24 cellular contexts compared by ENCODE assay signal in the genomic region with DNA sequence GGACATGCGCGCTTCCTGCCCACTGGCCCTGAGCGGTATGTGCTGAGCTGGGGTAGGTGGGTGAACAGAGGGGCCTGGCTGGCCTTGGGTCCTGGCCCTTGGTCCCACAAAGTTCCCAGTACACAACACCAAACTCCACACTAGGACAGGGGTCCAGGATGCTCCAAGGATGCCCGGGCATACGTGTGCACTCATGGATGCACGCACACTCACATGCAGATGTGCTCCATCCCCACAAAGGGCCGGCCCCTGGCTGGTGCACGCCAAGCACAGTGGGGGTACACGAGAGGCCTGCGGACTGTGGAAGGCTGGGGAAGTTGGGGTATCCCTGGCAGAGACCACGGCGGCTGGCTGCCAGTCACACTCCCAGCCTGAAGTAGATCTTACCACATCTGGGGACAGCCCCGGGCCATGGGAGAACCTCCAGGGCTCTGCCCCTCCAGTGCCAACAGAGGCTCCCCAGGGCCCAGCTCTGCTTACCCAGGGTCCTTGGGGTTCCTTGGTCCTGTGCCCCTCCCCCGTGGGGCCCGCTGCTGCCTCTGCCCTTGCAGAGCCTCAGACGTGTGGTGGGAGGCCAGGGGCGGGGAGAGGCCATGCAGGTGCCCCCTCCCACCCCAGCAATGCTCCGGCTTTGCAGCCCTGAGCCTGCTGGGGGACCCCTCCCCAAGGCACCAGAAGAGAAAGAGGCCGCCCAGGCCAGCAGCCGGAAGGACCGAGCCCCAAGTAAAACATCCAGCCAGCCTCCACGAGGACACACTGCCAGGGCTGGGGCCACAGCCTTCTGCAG. TPM values are rescaled to one million over a fixed set of nuclear protein-coding genes. Genes with fewer than 3 reads are reported as not detected.
DNase-seq lines count a peak whose midpoint lies in the region; ATAC-seq, FAIRE-seq and TF ChIP-seq lines count a peak whose summit lies in the region.
"Had no signal": no experiment of that assay in that cellular context is flagged by ENCODE, and none has a peak within 500 bp of the region (broad histone marks: within the 10 kb centered on the region; RNA-seq: fewer than 3 reads in every experiment).

No MANE protein-coding gene starts in this region.

- no peak overlapping the region for H2BK20ac ChIP-seq in H1 (ENCODE audit: low read length)

- DNase-seq in H1 (ENCODE audit: low read depth in 1 of 2, low spot score in 2 of 2) (no peak), neuronal stem cell (ENCODE audit: low spot score) (no peak), SW480 (ENCODE audit: low spot score) (no peak)
- no peak for DNase-seq in activated naive CD4-positive, alpha-beta T cell treated with anti-CD3 and anti-CD28 coated beads for 36 hours
- DNase-seq in activated T-helper 1 cell treated with anti-CD3 and anti-CD28 coated beads, Interleukin-12 subunit alpha, Interleukin-12 subunit beta, Interleukin-2, Interleukin-4 antibody, amounts not matched to agents 30 ng/mL and 10 ng/mL and 1 ng/mL, durations not matched to agents 14 hours and 24 hours and 36 hours (ENCODE audit: low spot score), result no peak
- DNase-seq: activated CD4-positive, CD25-positive, alpha-beta regulatory T cell treated with anti-CD3 and anti-CD28 coated beads, Interleukin-2, amount 50 U/mL, for 72 hours; activated CD8-positive, alpha-beta T cell treated with anti-CD3 and anti-CD28 coated beads, Interleukin-2, amount 10 ng/mL, durations not matched to agents 7 days and 5 days; activated gamma-delta T cell treated with Interleukin-2 at 50 U/mL for 16 hours; erythroblast; HCEC 1CT; NCI-H1105; NCI-H2029 treated with DMSO at 0.1 percent for 48 hours; T-cell had no signal

- H3K23me2 ChIP-seq in H1 (ENCODE audit: low read depth, low read length), result no peaks in the 10 kb centered on the region

- H2BK15ac ChIP-seq in H1 (ENCODE audit: low read length), result no peak overlapping the region
- peak overlapping the region; percentile 58 for H2BK15ac ChIP-seq in neuronal stem cell (ENCODE audit: low read length)

- H2AK5ac ChIP-seq in H1 (ENCODE audit: low read depth, low read length) (no peak overlapping the region), neuronal stem cell (ENCODE audit: low read depth, low read length) (peak overlapping the region; percentile 81)

- no peak for ATAC-seq in GM18867 (IDR thresholded peaks at IDR 0.05; ENCODE audit: unreplicated experiment)
- ATAC-seq: activated CD8-positive, alpha-beta T cell treated with anti-CD3 and anti-CD28 coated beads, Interleukin-2, amount 10 ng/mL, durations not matched to agents 7 days and 5 days; T-cell had no signal

- POLR2A ChIA-PET in HEK293 (lab: Yijun Ruan, JAX), result no interaction called here
- POLR2A ChIA-PET in H1 (lab: Charles Lee; ENCODE audit: partially characterized antibody), result interaction anchor here (1.7 kb wide), 1 partner anchor 25 kb away, joined by 3 read pairs; no protein-coding TSS in a partner anchor

- no peaks in the 10 kb centered on the region for H3K9me3 Mint-ChIP-seq in activated naive CD4-positive, alpha-beta T cell treated with anti-CD3 and anti-CD28 coated beads for 36 hours
- H3K9me3 Mint-ChIP-seq in activated T-helper 1 cell treated with anti-CD3 and anti-CD28 coated beads, Interleukin-12 subunit alpha, Interleukin-12 subunit beta, Interleukin-2, Interleukin-4 antibody, amounts not matched to agents 30 ng/mL and 10 ng/mL and 1 ng/mL, durations not matched to agents 14 hours and 24 hours and 36 hours, result no peaks in the 10 kb centered on the region
- H3K9me3 Mint-ChIP-seq: brain, T-cell had no signal

- H3K27ac ChIP-seq in 22Rv1 (peak overlapping the region; percentile 48), HEK293 (ENCODE audit: extremely low read depth, low read depth, low read length) (no peak overlapping the region), H1 (ENCODE audit: low read depth, low read length) (no peak overlapping the region), neuronal stem cell (replicated peaks; ENCODE audit: low read length) (no peak overlapping the region)
- H3K27ac ChIP-seq: HL-60, psoas muscle, SJCRH30, suprapubic skin had no signal

- no peak for TF ChIP-seq EP300 in H1 (IDR thresholded peaks at IDR 0.05; ENCODE audit: borderline replicate concordance in 1 of 2, low read depth in 2 of 2, low read length in 2 of 2)

- no peak overlapping the region for H3K56ac ChIP-seq in H1 (replicated peaks; ENCODE audit: insufficient read length, low read depth, low read length)

- no peak overlapping the region for H3K9ac ChIP-seq in H1 (replicated peaks in 1 of 4; ENCODE audit: extremely low read depth in 1 of 4, low read depth in 3 of 4, low read length in 3 of 4)
- H3K9ac ChIP-seq in neuronal stem cell (ENCODE audit: low read depth, low read length, poor library complexity), result peak overlapping the region; percentile 60

- H3K4me1 ChIP-seq in HEK293 (ENCODE audit: control insufficient read depth, insufficient read depth, low read length) (no peaks in the 10 kb centered on the region), H1 (replicated peaks in 1 of 4; ENCODE audit: control insufficient read depth in 3 of 4, insufficient read depth in 4 of 4, low read length in 3 of 4) (peaks cover 0 to 10% (median 1%) of the 10 kb centered on the region in 4 experiments; a peak in 3 of 7 replicates), neuronal stem cell (ENCODE audit: control insufficient read depth in 2 of 2, insufficient read depth in 1 of 2, low read depth in 1 of 2, low read length in 2 of 2) (peaks cover 11 to 21% of the 10 kb centered on the region in 2 donors)

- intact Hi-C loops in activated naive CD4-positive, alpha-beta T cell treated with anti-CD3 and anti-CD28 coated beads for 36 hours (cut with micrococcal nuclease), result loop anchor here (5.0 kb wide), 1 partner anchor 113 kb away; no protein-coding TSS in a partner anchor
- intact Hi-C loops in activated T-helper 1 cell treated with anti-CD3 and anti-CD28 coated beads, Interleukin-12 subunit alpha, Interleukin-12 subunit beta, Interleukin-2, Interleukin-4 antibody, amounts not matched to agents 30 ng/mL and 10 ng/mL and 1 ng/mL, durations not matched to agents 14 hours and 24 hours and 36 hours (cut with micrococcal nuclease), result loop anchor here (5.0 to 10.0 kb wide), 2 partner anchors 113 to 320 kb away; a partner anchor contains a TSS

- no peaks in the 10 kb centered on the region for H3K79me2 ChIP-seq in H1 (ENCODE audit: control insufficient read depth in 1 of 2, insufficient read depth in 2 of 2, low read length in 2 of 2)

- TF ChIP-seq POLR2A in H1 (IDR thresholded peaks at IDR 0.05; ENCODE audit: control extremely low read depth in 1 of 2, low read depth in 2 of 2, low read length in 2 of 2), result no peak

- H3K9me3 ChIP-seq in HEK293 (ENCODE audit: control insufficient read depth, insufficient read depth, low read depth, low read length) (no peaks in the 10 kb centered on the region), H1 (ENCODE audit: insufficient read depth in 2 of 2, low read depth in 1 of 2, low read length in 1 of 2) (no peaks in the 10 kb centered on the region), neuronal stem cell (replicated peaks in 1 of 2; ENCODE audit: control insufficient read depth in 2 of 2, insufficient read depth in 1 of 2, low read depth in 1 of 2, low read length in 2 of 2) (peaks cover 0 to 2% of the 10 kb centered on the region in 2 donors)
- H3K9me3 ChIP-seq: psoas muscle, SJCRH30, suprapubic skin had no signal

- H3K36me3 Mint-ChIP-seq in activated naive CD4-positive, alpha-beta T cell treated with anti-CD3 and anti-CD28 coated beads for 36 hours (ENCODE audit: low read depth), result no peaks in the 10 kb centered on the region
- no peaks in the 10 kb centered on the region for H3K36me3 Mint-ChIP-seq in activated T-helper 1 cell treated with anti-CD3 and anti-CD28 coated beads, Interleukin-12 subunit alpha, Interleukin-12 subunit beta, Interleukin-2, Interleukin-4 antibody, amounts not matched to agents 30 ng/mL and 10 ng/mL and 1 ng/mL, durations not matched to agents 14 hours and 24 hours and 36 hours (ENCODE audit: low read depth)
- H3K36me3 Mint-ChIP-seq: brain, T-cell had no signal

- H3K27me3 ChIP-seq in H1 (replicated peaks in 1 of 4; ENCODE audit: control insufficient read depth in 3 of 4, extremely low read depth in 1 of 4, insufficient read depth in 3 of 4, low read length in 3 of 4) (peaks cover 0 to 2% (median 0%) of the 10 kb centered on the region in 4 experiments; a peak in 2 of 7 replicates), neuronal stem cell (ENCODE audit: control insufficient read depth in 3 of 3, insufficient read depth in 3 of 3, low read depth in 1 of 3, low read length in 3 of 3) (no peaks in the 10 kb centered on the region)
- H3K27me3 ChIP-seq: SJCRH30 had no signal

- H3K27me3 Mint-ChIP-seq in activated naive CD4-positive, alpha-beta T cell treated with anti-CD3 and anti-CD28 coated beads for 36 hours (ENCODE audit: low read depth), result peaks cover 10% of the 10 kb centered on the region
- H3K27me3 Mint-ChIP-seq in activated T-helper 1 cell treated with anti-CD3 and anti-CD28 coated beads, Interleukin-12 subunit alpha, Interleukin-12 subunit beta, Interleukin-2, Interleukin-4 antibody, amounts not matched to agents 30 ng/mL and 10 ng/mL and 1 ng/mL, durations not matched to agents 14 hours and 24 hours and 36 hours (ENCODE audit: insufficient read depth), result no peaks in the 10 kb centered on the region
- H3K27me3 Mint-ChIP-seq: brain had no signal

- H2AFZ ChIP-seq in H1 (ENCODE audit: low read length) (no peak overlapping the region), neuronal stem cell (ENCODE audit: low read length) (no peak overlapping the region)

- no peak overlapping the region for H4K5ac ChIP-seq in H1 (ENCODE audit: insufficient read length, low read depth, low read length)

- FAIRE-seq in H1 (lab: Jason Lieb, UNC), result no peak
- FAIRE-seq: GM19239 had no signal

- 83% methylated on average over 18 of the region's 22 CpGs; no CpG with 5 or more reads in 1 of the 2 experiments for WGBS in H1 (ENCODE audit: extremely low coverage in 1 of 2, insufficient coverage in 1 of 2, insufficient read length in 1 of 2, insufficient replicate concordance in 2 of 2, low coverage in 1 of 2, low lambda C conversion rate in 2 of 2, missing lambda C conversion rate in 1 of 2), 2 experiments
- no CpG with 5 or more reads among the region's 22 CpGs for WGBS in neuronal stem cell (ENCODE audit: extremely low coverage in 2 of 2, insufficient read length in 2 of 2, insufficient replicate concordance in 1 of 2), 2 donors

- H3K4me3 ChIP-seq in HEK293 (ENCODE audit: low read depth, low read length) (no peak overlapping the region), H1 (ENCODE audit: extremely low read depth in 1 of 4, insufficient read depth in 2 of 4, low read depth in 3 of 4, low read length in 4 of 4) (no peak overlapping the region), neuronal stem cell (ENCODE audit: low read length in 2 of 2) (no peak overlapping the region)
- H3K4me3 ChIP-seq: psoas muscle, SJCRH30, smooth muscle cell, suprapubic skin had no signal

- H4K8ac ChIP-seq in H1 (ENCODE audit: extremely low read depth, insufficient read depth, low read length) (no peak overlapping the region), neuronal stem cell (ENCODE audit: low read depth, low read length) (no peak overlapping the region)

- H3K18ac ChIP-seq in H1 (ENCODE audit: extremely low read depth, low read length) (no peak overlapping the region), neuronal stem cell (ENCODE audit: low read length) (peak overlapping the region; percentile 89)

- CTCF ChIA-PET in HEK293 (lab: Yijun Ruan, JAX), result interaction anchor here (0.7 to 4.0 kb wide), 2 partner anchors 74 to 147 kb away, joined by 3 to 23 read pairs; no protein-coding TSS in a partner anchor
- CTCF ChIA-PET in H1 (lab: Charles Lee; ENCODE audit: partially characterized antibody), result interaction anchor here (0.6 to 4.8 kb wide), 14 partner anchors 11 to 587 kb away, joined by 3 to 27 read pairs (median 3); a partner anchor contains a TSS
- CTCF ChIA-PET in activated naive CD4-positive, alpha-beta T cell treated with anti-CD3 and anti-CD28 coated beads for 36 hours (lab: Charles Lee), result interaction anchor here (1.2 to 1.6 kb wide), 2 partner anchors 9 to 147 kb away, joined by 4 to 6 read pairs; no protein-coding TSS in a partner anchor

- TF ChIP-seq RAD21 in H1 (IDR thresholded peaks at IDR 0.05 in 1 of 2, conservative IDR thresholded peaks at IDR 0.05 in 1 of 2; ENCODE audit: low read depth in 2 of 2, low read length in 2 of 2), result no peak

- TF ChIP-seq CTCF in 22Rv1 (IDR thresholded peaks at IDR 0.05) (no peak), HEK293 (tag by site-specific recombination; IDR thresholded peaks at IDR 0.05) (no peak), H1 (IDR thresholded peaks at IDR 0.05; ENCODE audit: control extremely low read depth in 1 of 3, insufficient read depth in 1 of 3, low read depth in 1 of 3, low read length in 3 of 3) (no peak)

- H3K23ac ChIP-seq in H1 (ENCODE audit: insufficient read length) (no peak overlapping the region), neuronal stem cell (ENCODE audit: low read depth, low read length, poor library complexity) (peak overlapping the region; percentile 73)

- H3K36me3 ChIP-seq in HEK293 (ENCODE audit: control insufficient read depth in 2 of 2, insufficient read depth in 1 of 2, low read length in 2 of 2) (peaks cover 0 to 5% of the 10 kb centered on the region in 2 experiments; a peak in 1 of 3 replicates), H1 (ENCODE audit: control insufficient read depth in 2 of 4, insufficient read depth in 4 of 4, low read length in 3 of 4) (no peaks in the 10 kb centered on the region), neuronal stem cell (replicated peaks in 1 of 2; ENCODE audit: control insufficient read depth in 2 of 2, insufficient read depth in 2 of 2, low read length in 2 of 2) (peaks cover 1 to 3% of the 10 kb centered on the region in 2 donors)
- H3K36me3 ChIP-seq: SJCRH30 had no signal

- H4K91ac ChIP-seq in H1 (replicated peaks; ENCODE audit: insufficient read length, low read length), result no peak overlapping the region
- no peak overlapping the region for H4K91ac ChIP-seq in neuronal stem cell (ENCODE audit: low read depth, low read length, poor library complexity)

- no peaks in the 10 kb centered on the region for H3K79me1 ChIP-seq in H1 (ENCODE audit: low read depth, low read length)
- H3K79me1 ChIP-seq in neuronal stem cell (ENCODE audit: low read depth, low read length), result peaks cover 3% of the 10 kb centered on the region

- H3K14ac ChIP-seq in H1 (ENCODE audit: insufficient read length), result no peak overlapping the region
- peak overlapping the region; percentile 71 for H3K14ac ChIP-seq in neuronal stem cell (ENCODE audit: low read length)

- H3K4ac ChIP-seq in H1 (replicated peaks; ENCODE audit: insufficient read length, low read depth, low read length) (no peak overlapping the region), neuronal stem cell (ENCODE audit: low read length) (no peak overlapping the region)

- H3K4me2 ChIP-seq in H1 (ENCODE audit: insufficient read depth in 1 of 2, low read depth in 2 of 2, low read length in 2 of 2) (no peak overlapping the region), neuronal stem cell (ENCODE audit: insufficient read depth, low read length, poor library complexity, severe bottlenecking) (no peak overlapping the region)
- H3K4me2 ChIP-seq: smooth muscle cell had no signal

- H4K20me1 ChIP-seq in H1 (replicated peaks in 1 of 2; ENCODE audit: control insufficient read depth in 1 of 2, insufficient read depth in 2 of 2, low read length in 2 of 2), result peaks cover 3 to 10% of the 10 kb centered on the region in 2 experiments

- no peak overlapping the region for H2BK120ac ChIP-seq in H1 (replicated peaks; ENCODE audit: low read depth, low read length)
- H2BK120ac ChIP-seq in neuronal stem cell (ENCODE audit: low read depth, low read length), result no peak overlapping the region

- H3K27ac Mint-ChIP-seq in activated naive CD4-positive, alpha-beta T cell treated with anti-CD3 and anti-CD28 coated beads for 36 hours, result no peak overlapping the region
- H3K27ac Mint-ChIP-seq in activated T-helper 1 cell treated with anti-CD3 and anti-CD28 coated beads, Interleukin-12 subunit alpha, Interleukin-12 subunit beta, Interleukin-2, Interleukin-4 antibody, amounts not matched to agents 30 ng/mL and 10 ng/mL and 1 ng/mL, durations not matched to agents 14 hours and 24 hours and 36 hours, result no peak overlapping the region
- H3K27ac Mint-ChIP-seq: activated CD8-positive, alpha-beta T cell treated with anti-CD3 and anti-CD28 coated beads, Interleukin-2, amount 10 ng/mL, durations not matched to agents 7 days and 5 days; T-cell had no signal

- no peak overlapping the region for H3K4me3 Mint-ChIP-seq in activated naive CD4-positive, alpha-beta T cell treated with anti-CD3 and anti-CD28 coated beads for 36 hours
- H3K4me3 Mint-ChIP-seq in activated T-helper 1 cell treated with anti-CD3 and anti-CD28 coated beads, Interleukin-12 subunit alpha, Interleukin-12 subunit beta, Interleukin-2, Interleukin-4 antibody, amounts not matched to agents 30 ng/mL and 10 ng/mL and 1 ng/mL, durations not matched to agents 14 hours and 24 hours and 36 hours, result no peak overlapping the region
- H3K4me3 Mint-ChIP-seq: activated CD8-positive, alpha-beta T cell treated with anti-CD3 and anti-CD28 coated beads, Interleukin-2, amount 10 ng/mL, durations not matched to agents 7 days and 5 days; brain; T-cell had no signal

- H3K4me1 Mint-ChIP-seq in activated naive CD4-positive, alpha-beta T cell treated with anti-CD3 and anti-CD28 coated beads for 36 hours (ENCODE audit: low read depth), result peaks cover 6% of the 10 kb centered on the region
- H3K4me1 Mint-ChIP-seq in activated T-helper 1 cell treated with anti-CD3 and anti-CD28 coated beads, Interleukin-12 subunit alpha, Interleukin-12 subunit beta, Interleukin-2, Interleukin-4 antibody, amounts not matched to agents 30 ng/mL and 10 ng/mL and 1 ng/mL, durations not matched to agents 14 hours and 24 hours and 36 hours (ENCODE audit: low read depth), result peaks cover 5% of the 10 kb centered on the region

- 0 out of 2 replicates have a peak overlapping the region, but pooled peaks have one; percentile 35 for H2BK5ac ChIP-seq in H1 (ENCODE audit: low read depth, low read length)
- peak overlapping the region; percentile 39 for H2BK5ac ChIP-seq in neuronal stem cell (ENCODE audit: low read length)

- H2BK12ac ChIP-seq in H1 (ENCODE audit: low read depth, low read length) (no peak overlapping the region), neuronal stem cell (ENCODE audit: low read length) (peak overlapping the region; percentile 22)

RNA-seq across cellular contexts. Expression of a gene that starts 24.0 kb away (rescaled TPM):
- 33.3 and 33.6 TPM in 2 replicates for total RNA-seq in H1 (2021; fragmentation: NEBNext Ultra II Directional; extraction: Animal tissue kit (Norgen Biotek cat#: 25700))
- polyA plus RNA-seq in H1 (2011; rRNA removed), result 25.5 and 40.3 TPM in 2 replicates
- 35.2 TPM for polyA plus RNA-seq in H1 (2011; cell fraction: cytosol; rRNA removed)
- 49.1 TPM for polyA plus RNA-seq in H1 (2011; cell fraction: nucleus; rRNA removed)
- 28.3 to 44.3 TPM (median 38.0 TPM) in 4 replicates for polyA plus RNA-seq in H1 (2012, experiment 1 of 2)
- polyA plus RNA-seq in H1 (2012, experiment 2 of 2), result 26.9 TPM
- 21.1 TPM for polyA plus RNA-seq in H1 (2013, experiment 1 of 2)
- polyA plus RNA-seq in H1 (2013, experiment 2 of 2), result 19.1 TPM
- 3.2 and 4.2 TPM in 2 replicates for polyA minus RNA-seq in H1 (2011; rRNA and poly(A)+ RNA removed)
- 13.7 TPM for polyA minus RNA-seq in H1 (2011; cell fraction: cytosol; rRNA and poly(A)+ RNA removed)
- 12.6 TPM for polyA minus RNA-seq in H1 (2011; cell fraction: nucleus; rRNA and poly(A)+ RNA removed)
- polyA plus RNA-seq in neuronal stem cell (2013, experiment 1 of 2), result 21.6 TPM
- polyA plus RNA-seq in neuronal stem cell (2013, experiment 2 of 2), result 21.9 TPM
- 10 to 100 TPM; 12.0 to 15.8 TPM for total RNA-seq in activated naive CD4-positive, alpha-beta T cell treated with anti-CD3 and anti-CD28 coated beads for 36 hours
- total RNA-seq in activated T-helper 1 cell treated with anti-CD3 and anti-CD28 coated beads, Interleukin-12 subunit alpha, Interleukin-12 subunit beta, Interleukin-2, Interleukin-4 antibody, amounts not matched to agents 30 ng/mL and 10 ng/mL and 1 ng/mL, durations not matched to agents 14 hours and 24 hours and 36 hours, result 8.5 and 10.9 TPM in 2 replicates

RNA-seq across cellular contexts. Expression of a gene that starts 36.5 kb away (rescaled TPM):
- total RNA-seq in H1 (2021; fragmentation: NEBNext Ultra II Directional; extraction: Animal tissue kit (Norgen Biotek cat#: 25700)), result 6.2 and 8.9 TPM in 2 replicates
- polyA plus RNA-seq in H1 (2011; rRNA removed), result 2.8 and 4.8 TPM in 2 replicates
- polyA plus RNA-seq in H1 (2011; cell fraction: cytosol; rRNA removed), result 6.5 TPM
- 27.2 TPM for polyA plus RNA-seq in H1 (2011; cell fraction: nucleus; rRNA removed)
- polyA plus RNA-seq in H1 (2012, experiment 1 of 2), result 5.4 to 9.8 TPM (median 7.3 TPM) in 4 replicates
- 4.8 TPM for polyA plus RNA-seq in H1 (2012, experiment 2 of 2)
- 4.2 TPM for polyA plus RNA-seq in H1 (2013, experiment 1 of 2)
- polyA plus RNA-seq in H1 (2013, experiment 2 of 2), result 4.1 TPM
- 3.4 and 4.7 TPM in 2 replicates for polyA minus RNA-seq in H1 (2011; rRNA and poly(A)+ RNA removed)
- 2.9 TPM for polyA minus RNA-seq in H1 (2011; cell fraction: cytosol; rRNA and poly(A)+ RNA removed)
- 5.7 TPM for polyA minus RNA-seq in H1 (2011; cell fraction: nucleus; rRNA and poly(A)+ RNA removed)
- 5.2 TPM for polyA plus RNA-seq in neuronal stem cell (2013, experiment 1 of 2)
- 4.9 TPM for polyA plus RNA-seq in neuronal stem cell (2013, experiment 2 of 2)
- total RNA-seq in activated naive CD4-positive, alpha-beta T cell treated with anti-CD3 and anti-CD28 coated beads for 36 hours, result 1 to 10 TPM; 2.9 to 3.6 TPM
- 6.5 and 7.4 TPM in 2 replicates for total RNA-seq in activated T-helper 1 cell treated with anti-CD3 and anti-CD28 coated beads, Interleukin-12 subunit alpha, Interleukin-12 subunit beta, Interleukin-2, Interleukin-4 antibody, amounts not matched to agents 30 ng/mL and 10 ng/mL and 1 ng/mL, durations not matched to agents 14 hours and 24 hours and 36 hours
- polyA plus RNA-seq: CD14-positive monocyte had no signal

RNA-seq across cellular contexts. Expression of a gene that starts 43.2 kb away (rescaled TPM):
- total RNA-seq in H1 (2021; fragmentation: NEBNext Ultra II Directional; extraction: Animal tissue kit (Norgen Biotek cat#: 25700)), result 10.2 and 11.6 TPM in 2 replicates
- 9.8 and 10.1 TPM in 2 replicates for polyA plus RNA-seq in H1 (2011; rRNA removed)
- 9.4 TPM for polyA plus RNA-seq in H1 (2011; cell fraction: cytosol; rRNA removed)
- polyA plus RNA-seq in H1 (2011; cell fraction: nucleus; rRNA removed), result 16.1 TPM
- 7.2 to 14.6 TPM (median 12.4 TPM) in 4 replicates for polyA plus RNA-seq in H1 (2012, experiment 1 of 2)
- polyA plus RNA-seq in H1 (2012, experiment 2 of 2), result 13.7 TPM
- polyA plus RNA-seq in H1 (2013, experiment 1 of 2), result 8.8 TPM
- 8.2 TPM for polyA plus RNA-seq in H1 (2013, experiment 2 of 2)
- 5.8 and 7.9 TPM in 2 replicates for polyA minus RNA-seq in H1 (2011; rRNA and poly(A)+ RNA removed)
- polyA minus RNA-seq in H1 (2011; cell fraction: cytosol; rRNA and poly(A)+ RNA removed), result 5.8 TPM
- polyA minus RNA-seq in H1 (2011; cell fraction: nucleus; rRNA and poly(A)+ RNA removed), result 4.4 TPM
- 10.8 TPM for polyA plus RNA-seq in neuronal stem cell (2013, experiment 1 of 2)
- 10.4 TPM for polyA plus RNA-seq in neuronal stem cell (2013, experiment 2 of 2)
- 10 to 100 TPM; 24.6 to 25.6 TPM for total RNA-seq in activated naive CD4-positive, alpha-beta T cell treated with anti-CD3 and anti-CD28 coated beads for 36 hours
- total RNA-seq in activated T-helper 1 cell treated with anti-CD3 and anti-CD28 coated beads, Interleukin-12 subunit alpha, Interleukin-12 subunit beta, Interleukin-2, Interleukin-4 antibody, amounts not matched to agents 30 ng/mL and 10 ng/mL and 1 ng/mL, durations not matched to agents 14 hours and 24 hours and 36 hours, result 41.1 and 41.9 TPM in 2 replicates
- total RNA-seq: SJCRH30 had no signal
